Comparison of ENCODE assay signal across 16 cellular contexts in genomic region chr11:67291481-67292381, GRCh38. TPM values are rescaled to one million over a fixed set of nuclear protein-coding genes. Genes with fewer than 3 reads are reported as not detected.
DNase-seq lines count a peak whose midpoint lies in the region; ATAC-seq and TF ChIP-seq lines count a peak whose summit lies in the region.
"Had no signal": no experiment of that assay in that cellular context is flagged by ENCODE, and none has a peak within 500 bp of the region (broad histone marks: within the 10 kb centered on the region; RNA-seq: fewer than 3 reads in every experiment).

No MANE protein-coding gene starts in this region.

- no peak for TF ChIP-seq CTCF in HL-60 (IDR thresholded peaks at IDR 0.05; ENCODE audit: insufficient read depth, low read length)
- TF ChIP-seq CTCF in chondrocyte (IDR thresholded peaks at IDR 0.05): no peak
- TF ChIP-seq CTCF in natural killer cell (IDR thresholded peaks at IDR 0.05): no peak
- no peak for TF ChIP-seq CTCF in ascending aorta (IDR thresholded peaks at IDR 0.05)

- intact Hi-C loops in natural killer cell (cut with micrococcal nuclease) (no loop called here), ascending aorta (cut with DNase I) (no loop called here)

- DNase-seq in HL-60 (ENCODE audit: low read depth in 1 of 2, low spot score in 1 of 2): no peak
- peak; percentile 81 for DNase-seq in chondrocyte (ENCODE audit: low spot score)
- no peak for DNase-seq in natural killer cell
- no peak for DNase-seq in amygdala (lab: John Stamatoyannopoulos, UW)
- no peak for DNase-seq in ascending aorta (ENCODE audit: low spot score in 2 of 2)
- DNase-seq in HCEC 1CT: no peak
- DNase-seq: DMS79 treated with DMSO at 0.1 percent for 48 hours; KBM-7; NCI-H1694; NCI-H526 treated with DMSO at 0.1 percent for 48 hours; RPMI8226; stimulated activated CD8-positive, alpha-beta memory T cell treated with anti-CD3 and anti-CD28 coated beads, Interleukin-4, amount 100 ng/mL, for 48 hours; transverse colon had no signal

- H3K4me1 ChIP-seq in ACC112 (ENCODE audit: control insufficient read depth, insufficient read depth, low read length, unreplicated experiment) (peaks cover 36% of the 10 kb centered on the region), ascending aorta (peaks cover 14 to 38% of the 10 kb centered on the region in 2 donors)

- no peak overlapping the region for H3K4me3 Mint-ChIP-seq in chondrocyte (ENCODE audit: unreplicated experiment)
- H3K4me3 Mint-ChIP-seq in natural killer cell: peak overlapping the region; percentile 17

- H3K27ac ChIP-seq in ACC112 (ENCODE audit: low read depth, low read length) (0 out of 2 replicates have a peak overlapping the region, but pooled peaks have one; percentile 78), HL-60 (replicated peaks) (no peak overlapping the region; the same call in 1 of the 2 replicates), ascending aorta (peak overlapping the region in 1 of 2 donors; percentile 91)
- H3K27ac ChIP-seq: pancreas had no signal

- H3K27ac Mint-ChIP-seq in chondrocyte (ENCODE audit: unreplicated experiment): peak overlapping the region; percentile 60
- H3K27ac Mint-ChIP-seq in natural killer cell: peak overlapping the region; percentile 83 to 94

- H3K27me3 Mint-ChIP-seq in chondrocyte (ENCODE audit: low read depth) (no peaks in the 10 kb centered on the region), natural killer cell (ENCODE audit: low read depth in 2 of 2) (no peaks in the 10 kb centered on the region)

- H3K36me3 Mint-ChIP-seq in chondrocyte (ENCODE audit: low read depth) (peaks cover 16% of the 10 kb centered on the region), natural killer cell (peaks cover 11% of the 10 kb centered on the region)

- no peaks in the 10 kb centered on the region for H3K9me3 ChIP-seq in ascending aorta
- H3K9me3 ChIP-seq: pancreas had no signal

- H3K27me3 ChIP-seq in ACC112 (ENCODE audit: insufficient read depth, low read length) (no peaks in the 10 kb centered on the region), HL-60 (ENCODE audit: insufficient read depth, poor library complexity, severe bottlenecking) (no peaks in the 10 kb centered on the region), ascending aorta (no peaks in the 10 kb centered on the region)
- H3K27me3 ChIP-seq: pancreas, transverse colon had no signal

- no peak overlapping the region for H3K4me3 ChIP-seq in ACC112 (ENCODE audit: low read depth, low read length)
- H3K4me3 ChIP-seq in HL-60 (replicated peaks; ENCODE audit: insufficient read depth, low read length): peak overlapping the region; percentile 66
- H3K4me3 ChIP-seq in ascending aorta: no peak overlapping the region
- H3K4me3 ChIP-seq: pancreas, transverse colon had no signal

- H3K36me3 ChIP-seq in ACC112 (ENCODE audit: insufficient read depth, low read length): peaks cover 40% of the 10 kb centered on the region
- H3K36me3 ChIP-seq in ascending aorta: peaks cover 17 to 40% of the 10 kb centered on the region in 2 donors
- H3K36me3 ChIP-seq: pancreas had no signal

- H3K9me3 Mint-ChIP-seq in chondrocyte (ENCODE audit: low read depth): peaks cover 7% of the 10 kb centered on the region
- H3K9me3 Mint-ChIP-seq in natural killer cell: peaks cover 2 to 3% of the 10 kb centered on the region in 2 donors

- ATAC-seq in natural killer cell: no peak
- no peak for ATAC-seq in SK-N-SH treated with all-trans-retinoic acid at 6 μM for 48 hours
- ATAC-seq: pancreas had no signal

- H2AFZ ChIP-seq in ACC112 (ENCODE audit: low read length, unreplicated experiment): no peak overlapping the region

- H3K79me2 ChIP-seq in ACC112 (ENCODE audit: control insufficient read depth, insufficient read depth, low read length, unreplicated experiment): peaks cover 32% of the 10 kb centered on the region

- peaks cover 35% of the 10 kb centered on the region for H3K4me1 Mint-ChIP-seq in chondrocyte (ENCODE audit: low read depth)
- peaks cover 47 to 49% of the 10 kb centered on the region in 2 donors for H3K4me1 Mint-ChIP-seq in natural killer cell

TF ChIP-seq in SK-N-SH treated with all-trans-retinoic acid at 6 μM for 48 hours, 23 proteins besides CTCF, POLR2A, EP300 and RAD21:
- TF ChIP-seq, protein P1, sequence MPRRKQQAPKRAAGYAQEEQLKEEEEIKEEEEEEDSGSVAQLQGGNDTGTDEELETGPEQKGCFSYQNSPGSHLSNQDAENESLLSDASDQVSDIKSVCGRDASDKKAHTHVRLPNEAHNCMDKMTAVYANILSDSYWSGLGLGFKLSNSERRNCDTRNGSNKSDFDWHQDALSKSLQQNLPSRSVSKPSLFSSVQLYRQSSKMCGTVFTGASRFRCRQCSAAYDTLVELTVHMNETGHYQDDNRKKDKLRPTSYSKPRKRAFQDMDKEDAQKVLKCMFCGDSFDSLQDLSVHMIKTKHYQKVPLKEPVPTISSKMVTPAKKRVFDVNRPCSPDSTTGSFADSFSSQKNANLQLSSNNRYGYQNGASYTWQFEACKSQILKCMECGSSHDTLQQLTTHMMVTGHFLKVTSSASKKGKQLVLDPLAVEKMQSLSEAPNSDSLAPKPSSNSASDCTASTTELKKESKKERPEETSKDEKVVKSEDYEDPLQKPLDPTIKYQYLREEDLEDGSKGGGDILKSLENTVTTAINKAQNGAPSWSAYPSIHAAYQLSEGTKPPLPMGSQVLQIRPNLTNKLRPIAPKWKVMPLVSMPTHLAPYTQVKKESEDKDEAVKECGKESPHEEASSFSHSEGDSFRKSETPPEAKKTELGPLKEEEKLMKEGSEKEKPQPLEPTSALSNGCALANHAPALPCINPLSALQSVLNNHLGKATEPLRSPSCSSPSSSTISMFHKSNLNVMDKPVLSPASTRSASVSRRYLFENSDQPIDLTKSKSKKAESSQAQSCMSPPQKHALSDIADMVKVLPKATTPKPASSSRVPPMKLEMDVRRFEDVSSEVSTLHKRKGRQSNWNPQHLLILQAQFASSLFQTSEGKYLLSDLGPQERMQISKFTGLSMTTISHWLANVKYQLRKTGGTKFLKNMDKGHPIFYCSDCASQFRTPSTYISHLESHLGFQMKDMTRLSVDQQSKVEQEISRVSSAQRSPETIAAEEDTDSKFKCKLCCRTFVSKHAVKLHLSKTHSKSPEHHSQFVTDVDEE (CRISPR knock-in tag; IDR thresholded peaks at IDR 0.05): no peak
- TF ChIP-seq CSDC2 (CRISPR knock-in tag; IDR thresholded peaks at IDR 0.05) (no peak), SNAI2 (CRISPR knock-in tag; IDR thresholded peaks at IDR 0.05) (no peak)
TF ChIP-seq in SK-N-SH treated with all-trans-retinoic acid at 6 μM for 48 hours: peak in this region for 0.

RNA-seq across cellular contexts. Expression of gene ANKRD13D, which starts 2.6 kb away (rescaled TPM):
- total RNA-seq in chondrocyte (40.0 to 51.8 TPM (median 47.8 TPM) in 3 replicates), natural killer cell (100 to 1,000 TPM; 212 to 316 (median 231) TPM), ascending aorta (54.7 TPM)

RNA-seq across cellular contexts. Expression of gene SSH3, which starts 11.6 kb away (rescaled TPM):
- 19.8 to 30.0 TPM (median 28.4 TPM) in 3 replicates for total RNA-seq in chondrocyte
- total RNA-seq in natural killer cell: 10 to 100 TPM; 34.3 to 42.7 (median 38.1) TPM
- 30.9 TPM for total RNA-seq in ascending aorta

RNA-seq across cellular contexts. Expression of gene GRK2, which starts 25.5 kb away (rescaled TPM):
- 34.0 to 38.3 TPM (median 36.1 TPM) in 3 replicates for total RNA-seq in chondrocyte
- total RNA-seq in natural killer cell: 100 to 1,000 TPM; 390 to 482 (median 441) TPM
- total RNA-seq in ascending aorta: 65.3 TPM
